8 cellular contexts compared by ENCODE assay signal in genomic region chr1:37595440-37596181, GRCh38. TPM values are rescaled to one million over a fixed set of nuclear protein-coding genes. Genes with fewer than 3 reads are reported as not detected.
DNase-seq lines count a peak whose midpoint lies in the region; ATAC-seq and TF ChIP-seq lines count a peak whose summit lies in the region.

Gene GNL2 (minus strand): TSS chr1:37595937. CDS start chr1:37595822, 115 bp downstream.

- H3K9me3 ChIP-seq in HUES64 (ENCODE audit: insufficient read depth, low read depth, low read length) (no peaks in the 10 kb centered on the region), OCI-LY1 (ENCODE audit: low read length) (no peaks in the 10 kb centered on the region)

- H3K27me3 ChIP-seq in HUES64 (ENCODE audit: insufficient read depth, low read length) (peaks cover 17% of the 10 kb centered on the region; the same call in 1 of the 2 replicates), OCI-LY1 (ENCODE audit: insufficient read depth, low read length) (no peaks in the 10 kb centered on the region)

- peaks cover 4% of the 10 kb centered on the region for H3K27me3 Mint-ChIP-seq in Calu3 (ENCODE audit: unreplicated experiment)
- H3K27me3 Mint-ChIP-seq in endothelial cell (ENCODE audit: unreplicated experiment): peaks cover 6% of the 10 kb centered on the region

- peaks cover 35% of the 10 kb centered on the region for H3K36me3 ChIP-seq in HUES64 (ENCODE audit: insufficient read depth, low read length)
- H3K36me3 ChIP-seq in OCI-LY1 (ENCODE audit: insufficient read depth, low read length): peaks cover 35% of the 10 kb centered on the region

- H3K4me3 ChIP-seq in HUES64 (ENCODE audit: low read length) (peak within 1 kb of the TSS; percentile 93), OCI-LY1 (ENCODE audit: low read depth, low read length, poor library complexity, severe bottlenecking) (peak within 1 kb of the TSS; percentile 80)

- TF ChIP-seq CTCF in Calu3 (IDR thresholded peaks at IDR 0.05; ENCODE audit: unreplicated experiment): no peak
- TF ChIP-seq CTCF in OCI-LY1 (IDR thresholded peaks at IDR 0.05; ENCODE audit: low read length): no peak
- no peak for TF ChIP-seq CTCF in endothelial cell (IDR thresholded peaks at IDR 0.05; ENCODE audit: unreplicated experiment)

- H3K36me3 Mint-ChIP-seq in Calu3 (ENCODE audit: insufficient read depth, unreplicated experiment): peaks cover 25% of the 10 kb centered on the region
- H3K36me3 Mint-ChIP-seq in endothelial cell (ENCODE audit: low read depth, unreplicated experiment): peaks cover 5% of the 10 kb centered on the region

- H3K9me3 Mint-ChIP-seq in Calu3 (ENCODE audit: low read depth, unreplicated experiment) (no peaks in the 10 kb centered on the region), endothelial cell (ENCODE audit: unreplicated experiment) (no peaks in the 10 kb centered on the region)

- CTCF ChIA-PET in Calu3 (lab: Charles Lee): interaction anchor here (0.7 to 1.1 kb wide), 3 partner anchors 80 to 1023 kb away, joined by 3 to 5 read pairs (median 3); partner anchors contain the start of genes CDCA8 and MEAF6

- H3K9ac ChIP-seq in HUES64 (ENCODE audit: low read depth, low read length) (peak within 1 kb of the TSS; percentile 95), OCI-LY1 (ENCODE audit: low read length) (peak within 1 kb of the TSS; percentile 84)

- BruUV-seq in Calu3 (replicated peaks; lab: Mats Ljungman, UMichigan): no TSS peak

- peak; percentile 96 for ATAC-seq in GM21447 (IDR thresholded peaks at IDR 0.05; ENCODE audit: unreplicated experiment)

- H3K4me1 Mint-ChIP-seq in Calu3 (ENCODE audit: low read depth, unreplicated experiment): peaks cover 11% of the 10 kb centered on the region
- H3K4me1 Mint-ChIP-seq in endothelial cell (ENCODE audit: unreplicated experiment): peaks cover 15% of the 10 kb centered on the region

- under 1% methylated on average over 50 of the region's 51 CpGs for WGBS in HUES64

- no peaks in the 10 kb centered on the region for H3F3A ChIP-seq in OCI-LY1 (ENCODE audit: insufficient read depth, low read length)

- peaks cover 7% of the 10 kb centered on the region; the same call in 1 of the 2 replicates for H3K4me1 ChIP-seq in HUES64 (ENCODE audit: insufficient read depth, low read length)
- peaks cover 17% of the 10 kb centered on the region for H3K4me1 ChIP-seq in OCI-LY1 (ENCODE audit: insufficient read depth, low read length, severe bottlenecking)

- H3K4me3 Mint-ChIP-seq in Calu3 (ENCODE audit: low read depth, unreplicated experiment) (peak within 1 kb of the TSS; percentile 98), endothelial cell (ENCODE audit: unreplicated experiment) (peak within 1 kb of the TSS; percentile 100)

- no peaks in the 10 kb centered on the region for H4K20me1 ChIP-seq in OCI-LY1 (ENCODE audit: insufficient read depth, low read length)

- H3K27ac ChIP-seq in HUES64 (ENCODE audit: low read depth, low read length) (peak within 1 kb of the TSS; percentile 76), OCI-LY1 (ENCODE audit: low read depth, low read length, poor library complexity, severe bottlenecking) (peak within 1 kb of the TSS; percentile 6)

- peak within 1 kb of the TSS; percentile 84 for H3K4me2 ChIP-seq in OCI-LY1 (ENCODE audit: low read length)

- H3K27ac Mint-ChIP-seq in Calu3 (ENCODE audit: unreplicated experiment): peak within 1 kb of the TSS; percentile 99
- H3K27ac Mint-ChIP-seq in endothelial cell (ENCODE audit: unreplicated experiment): peak within 1 kb of the TSS; percentile 99

- no peak within 1 kb of the TSS for H2AFZ ChIP-seq in OCI-LY1 (ENCODE audit: low read length)

- intact Hi-C loops in Calu3 (cut with micrococcal nuclease; ENCODE audit: unreplicated experiment): no loop called here

- peak; percentile 98 for DNase-seq in Calu3
- peak; percentile 98 for DNase-seq in activated CD8-positive, alpha-beta memory T cell treated with anti-CD3 and anti-CD28 coated beads, Interleukin-2, amount 50 U/mL, for 48 hours
- peak; percentile 99 for DNase-seq in endothelial cell (ENCODE audit: low spot score)
- peak; percentile 97 for DNase-seq in midbrain (lab: John Stamatoyannopoulos, UW)
- peak; percentile 90 to 92 for DNase-seq in stimulated activated CD8-positive, alpha-beta memory T cell treated with anti-CD3 and anti-CD28 coated beads, Interleukin-2, amount 100 ng/mL, for 1 hour (ENCODE audit: low read depth in 2 of 2)

- peaks cover 32% of the 10 kb centered on the region for H3K79me2 ChIP-seq in OCI-LY1 (ENCODE audit: insufficient read depth, low read length)

- no peaks in the 10 kb centered on the region for H3K9me2 ChIP-seq in OCI-LY1 (ENCODE audit: low read depth, low read length)

RNA-seq across cellular contexts. Expression of gene GNL2, which starts in this region (rescaled TPM):
- total RNA-seq in Calu3 (2022): 74.7 and 75.0 TPM in 2 replicates
- polyA plus RNA-seq in HUES64 (2013, experiment 1 of 2): 105 TPM
- polyA plus RNA-seq in HUES64 (2013, experiment 2 of 2): 124 TPM
- total RNA-seq in endothelial cell (ENCODE audit: unreplicated experiment): 38.9 TPM

Comparison
In these comparisons a context has a peak if more than half of its experiments do, and no peak if none do; other contexts are left out.
1. Peak in every context shown above with its lines: DNase-seq, ATAC-seq, H3K4me3 ChIP-seq and H3K27ac ChIP-seq.